31 cellular contexts compared by ENCODE assay signal in genomic region chr6:45253457-45253856, GRCh38.
"Had no signal": no experiment of that assay in that cellular context is flagged by ENCODE, and none has a peak within 500 bp of the region (broad histone marks: within the 10 kb centered on the region; RNA-seq: fewer than 3 reads in every experiment).

No MANE protein-coding gene starts in this region.

- H3K4me1 Mint-ChIP-seq: immature natural killer cell; stimulated activated naive B cell treated with anti-CD40 and anti-IgM and Interleukin-4, amounts not matched to agents 10 μg/mL and 1 μg/mL and 100 μg/mL, for 72 hours had no signal

- H3K9me3 Mint-ChIP-seq: activated naive CD8-positive, alpha-beta T cell treated with anti-CD3 and anti-CD28 coated beads for 36 hours; activated T-cell treated with anti-CD3 and anti-CD28 coated beads, Interleukin-2, amount 50 U/mL, for 72 hours; effector memory CD8-positive, alpha-beta T cell; immature natural killer cell; naive thymus-derived CD4-positive, alpha-beta T cell; stimulated activated naive B cell treated with anti-CD40 and anti-IgM and Interleukin-4, amounts not matched to agents 10 μg/mL and 1 μg/mL and 100 μg/mL, for 72 hours had no signal

- H3K27me3 ChIP-seq: adrenal gland, body of pancreas, cardiac muscle cell, gastrocnemius medialis, neural progenitor cell, right atrium auricular region, stomach, tibial artery, upper lobe of right lung had no signal

- H3K27me3 Mint-ChIP-seq: activated CD4-positive, alpha-beta T cell treated with anti-CD3 and anti-CD28 coated beads for 36 hours; activated CD8-positive, alpha-beta memory T cell treated with anti-CD3 and anti-CD28 coated beads, Interleukin-2, amount 10 ng/mL, durations not matched to agents 7 days and 5 days; activated naive CD8-positive, alpha-beta T cell treated with anti-CD3 and anti-CD28 coated beads for 36 hours; effector memory CD8-positive, alpha-beta T cell; naive thymus-derived CD4-positive, alpha-beta T cell; stimulated activated naive B cell treated with anti-CD40 and anti-IgM and Interleukin-4, amounts not matched to agents 10 μg/mL and 1 μg/mL and 100 μg/mL, for 72 hours had no signal

- H3K79me2 ChIP-seq: parathyroid adenoma had no signal

- H3K4me2 ChIP-seq: neural progenitor cell, smooth muscle cell had no signal

- H3K4me3 Mint-ChIP-seq: activated CD4-positive, alpha-beta T cell treated with anti-CD3 and anti-CD28 coated beads for 36 hours; activated CD8-positive, alpha-beta memory T cell treated with anti-CD3 and anti-CD28 coated beads, Interleukin-2, amount 10 ng/mL, durations not matched to agents 7 days and 5 days; activated CD8-positive, alpha-beta T cell treated with anti-CD3 and anti-CD28 coated beads, Interleukin-2, amount 10 ng/mL, durations not matched to agents 7 days and 5 days; activated naive CD8-positive, alpha-beta T cell treated with anti-CD3 and anti-CD28 coated beads for 36 hours; activated T-cell treated with anti-CD3 and anti-CD28 coated beads, Interleukin-2, amount 50 U/mL, for 72 hours; effector memory CD8-positive, alpha-beta T cell; immature natural killer cell; naive thymus-derived CD4-positive, alpha-beta T cell; neural progenitor cell; stimulated activated naive B cell treated with anti-CD40 and anti-IgM and Interleukin-4, amounts not matched to agents 10 μg/mL and 1 μg/mL and 100 μg/mL, for 72 hours had no signal

- H3K27ac Mint-ChIP-seq: activated CD4-positive, alpha-beta T cell treated with anti-CD3 and anti-CD28 coated beads for 36 hours; activated CD8-positive, alpha-beta memory T cell treated with anti-CD3 and anti-CD28 coated beads, Interleukin-2, amount 10 ng/mL, durations not matched to agents 7 days and 5 days; activated CD8-positive, alpha-beta T cell treated with anti-CD3 and anti-CD28 coated beads, Interleukin-2, amount 10 ng/mL, durations not matched to agents 7 days and 5 days; activated naive CD8-positive, alpha-beta T cell treated with anti-CD3 and anti-CD28 coated beads for 36 hours; activated T-cell treated with anti-CD3 and anti-CD28 coated beads, Interleukin-2, amount 50 U/mL, for 72 hours; effector memory CD8-positive, alpha-beta T cell; naive thymus-derived CD4-positive, alpha-beta T cell; neural progenitor cell; stimulated activated naive B cell treated with anti-CD40 and anti-IgM and Interleukin-4, amounts not matched to agents 10 μg/mL and 1 μg/mL and 100 μg/mL, for 72 hours had no signal

- H3K36me3 ChIP-seq: adrenal gland, cardiac muscle cell, gastrocnemius medialis, neural progenitor cell, right atrium auricular region, stomach, tibial artery, upper lobe of right lung had no signal

- H2AFZ ChIP-seq: neural progenitor cell, parathyroid adenoma had no signal

- H3K4me3 ChIP-seq: adrenal gland, body of pancreas, cardiac muscle cell, gastrocnemius medialis, neural progenitor cell, right atrium auricular region, smooth muscle cell, stomach, tibial artery, upper lobe of right lung had no signal

- H3K4me1 ChIP-seq: parathyroid adenoma, right atrium auricular region, tibial artery, upper lobe of right lung had no signal

- H3K9me3 ChIP-seq: adrenal gland, body of pancreas, gastrocnemius medialis, right atrium auricular region, stomach, tibial artery, upper lobe of right lung had no signal

- H3K27ac ChIP-seq: adrenal gland, body of pancreas, cardiac muscle cell, gastrocnemius medialis, neural progenitor cell, parathyroid adenoma, right atrium auricular region, stomach, tibial artery, upper lobe of right lung had no signal

- H3K36me3 Mint-ChIP-seq: immature natural killer cell, neural progenitor cell had no signal

- ATAC-seq: activated CD4-positive, alpha-beta T cell treated with anti-CD3 and anti-CD28 coated beads for 36 hours; activated CD8-positive, alpha-beta memory T cell treated with anti-CD3 and anti-CD28 coated beads, Interleukin-2, amount 10 ng/mL, durations not matched to agents 7 days and 5 days; activated CD8-positive, alpha-beta T cell treated with anti-CD3 and anti-CD28 coated beads, Interleukin-2, amount 10 ng/mL, durations not matched to agents 7 days and 5 days; activated T-cell treated with anti-CD3 and anti-CD28 coated beads, Interleukin-2, amount 50 U/mL, for 72 hours; body of pancreas; effector memory CD8-positive, alpha-beta T cell; gastrocnemius medialis; left colon; naive thymus-derived CD4-positive, alpha-beta T cell; stimulated activated naive B cell treated with anti-CD40 and anti-IgM and Interleukin-4, amounts not matched to agents 10 μg/mL and 1 μg/mL and 100 μg/mL, for 72 hours; upper lobe of right lung had no signal

- DNase-seq: activated CD4-positive, alpha-beta T cell treated with anti-CD3 and anti-CD28 coated beads for 36 hours; activated CD4-positive, CD25-positive, alpha-beta regulatory T cell; activated CD8-positive, alpha-beta memory T cell treated with anti-CD3 and anti-CD28 coated beads, Interleukin-2, amount 10 ng/mL, durations not matched to agents 7 days and 5 days; activated CD8-positive, alpha-beta T cell treated with anti-CD3 and anti-CD28 coated beads, Interleukin-2, amount 10 ng/mL, durations not matched to agents 7 days and 5 days; activated naive CD4-positive, alpha-beta T cell treated with Interleukin-2 at 50 U/mL for 16 hours; activated naive CD8-positive, alpha-beta T cell treated with anti-CD3 and anti-CD28 coated beads for 36 hours; activated T-cell treated with anti-CD3 and anti-CD28 coated beads, Interleukin-2, amount 50 U/mL, for 72 hours; adrenal gland; aorta; body of pancreas; cortex of kidney; effector memory CD8-positive, alpha-beta T cell; erythroblast; gastrocnemius medialis; hypothalamus; immature natural killer cell; kidney; left colon; midbrain; naive thymus-derived CD4-positive, alpha-beta T cell; occipital lobe; stimulated activated CD4-positive, alpha-beta T cell treated with anti-CD3 and anti-CD28 coated beads, Interleukin-1b, Interleukin-23, amount 100 ng/mL, for 48 hours; stimulated activated naive B cell treated with anti-CD40 and anti-IgM and Interleukin-4, amounts not matched to agents 10 μg/mL and 1 μg/mL and 100 μg/mL, for 72 hours; stomach; tibial artery; upper lobe of right lung had no signal
